13 cellular contexts compared by ENCODE assay signal in genomic region chr12:42762395-42762925, GRCh38.
"Had no signal": no experiment of that assay in that cellular context is flagged by ENCODE, and none has a peak within 500 bp of the region (broad histone marks: within the 10 kb centered on the region; RNA-seq: fewer than 3 reads in every experiment).

No MANE protein-coding gene starts in this region.

- H3K27ac Mint-ChIP-seq: activated CD4-positive, alpha-beta memory T cell treated with anti-CD3 and anti-CD28 coated beads, Interleukin-2, amount 10 ng/mL, durations not matched to agents 7 days and 5 days; activated naive CD4-positive, alpha-beta T cell treated with anti-CD3 and anti-CD28 coated beads, Interleukin-2, amount 50 U/mL, for 24 hours; activated T-cell treated with anti-CD3 and anti-CD28 coated beads, Interleukin-2, amount 50 U/mL, for 24 hours; naive thymus-derived CD8-positive, alpha-beta T cell had no signal

- H3K27me3 Mint-ChIP-seq: activated CD4-positive, alpha-beta memory T cell treated with anti-CD3 and anti-CD28 coated beads, Interleukin-2, amount 10 ng/mL, durations not matched to agents 7 days and 5 days; activated naive CD4-positive, alpha-beta T cell treated with anti-CD3 and anti-CD28 coated beads, Interleukin-2, amount 50 U/mL, for 24 hours; activated T-cell treated with anti-CD3 and anti-CD28 coated beads, Interleukin-2, amount 50 U/mL, for 24 hours; type B pancreatic cell had no signal

- H3K4me1 Mint-ChIP-seq: activated naive CD4-positive, alpha-beta T cell treated with anti-CD3 and anti-CD28 coated beads, Interleukin-2, amount 50 U/mL, for 24 hours; naive thymus-derived CD8-positive, alpha-beta T cell had no signal

- DNase-seq: activated CD4-positive, alpha-beta memory T cell treated with anti-CD3 and anti-CD28 coated beads, Interleukin-2, amount 10 ng/mL, durations not matched to agents 7 days and 5 days; activated CD4-positive, alpha-beta T cell treated with anti-CD3 and anti-CD28 coated beads for 4 hours; activated effector memory CD4-positive, alpha-beta T cell treated with Interleukin-2 at 50 U/mL for 16 hours; activated T-cell treated with anti-CD3 and anti-CD28 coated beads, Interleukin-2, amount 50 U/mL, for 24 hours; adrenal gland; erythroblast; naive thymus-derived CD8-positive, alpha-beta T cell; stimulated activated CD4-positive, alpha-beta T cell treated with anti-CD3 and anti-CD28 coated beads, Interleukin-15, amount 100 ng/mL, for 24 hours; stimulated activated CD4-positive, alpha-beta T cell treated with anti-CD3 and anti-CD28 coated beads, Interleukin-4, amount 100 ng/mL, for 24 hours; stimulated activated naive CD8-positive, alpha-beta T cell treated with anti-CD3 and anti-CD28 coated beads, Interleukin-15, Interleukin-2, amounts not matched to agents 100 U/mL and 50 U/mL, for 24 hours had no signal

- H3K9me3 Mint-ChIP-seq: activated naive CD4-positive, alpha-beta T cell treated with anti-CD3 and anti-CD28 coated beads, Interleukin-2, amount 50 U/mL, for 24 hours; activated T-cell treated with anti-CD3 and anti-CD28 coated beads, Interleukin-2, amount 50 U/mL, for 24 hours; type B pancreatic cell had no signal

- H3K9me3 ChIP-seq: adrenal gland had no signal

- H3K4me3 ChIP-seq: adrenal gland had no signal

- H3K4me3 Mint-ChIP-seq: activated CD4-positive, alpha-beta memory T cell treated with anti-CD3 and anti-CD28 coated beads, Interleukin-2, amount 10 ng/mL, durations not matched to agents 7 days and 5 days; activated naive CD4-positive, alpha-beta T cell treated with anti-CD3 and anti-CD28 coated beads, Interleukin-2, amount 50 U/mL, for 24 hours; activated T-cell treated with anti-CD3 and anti-CD28 coated beads, Interleukin-2, amount 50 U/mL, for 24 hours; naive thymus-derived CD8-positive, alpha-beta T cell; type B pancreatic cell had no signal

- H3K36me3 Mint-ChIP-seq: activated naive CD4-positive, alpha-beta T cell treated with anti-CD3 and anti-CD28 coated beads, Interleukin-2, amount 50 U/mL, for 24 hours; naive thymus-derived CD8-positive, alpha-beta T cell; type B pancreatic cell had no signal

- H3K27ac ChIP-seq: adrenal gland had no signal

- H3K36me3 ChIP-seq: adrenal gland had no signal

- H3K27me3 ChIP-seq: adrenal gland had no signal

- ATAC-seq: left lobe of liver; naive thymus-derived CD8-positive, alpha-beta T cell; stimulated activated naive CD8-positive, alpha-beta T cell treated with anti-CD3 and anti-CD28 coated beads, Interleukin-15, Interleukin-2, amounts not matched to agents 100 U/mL and 50 U/mL, for 24 hours had no signal
